Comparison of ENCODE assay signal across 8 cellular contexts in the genomic region with DNA sequence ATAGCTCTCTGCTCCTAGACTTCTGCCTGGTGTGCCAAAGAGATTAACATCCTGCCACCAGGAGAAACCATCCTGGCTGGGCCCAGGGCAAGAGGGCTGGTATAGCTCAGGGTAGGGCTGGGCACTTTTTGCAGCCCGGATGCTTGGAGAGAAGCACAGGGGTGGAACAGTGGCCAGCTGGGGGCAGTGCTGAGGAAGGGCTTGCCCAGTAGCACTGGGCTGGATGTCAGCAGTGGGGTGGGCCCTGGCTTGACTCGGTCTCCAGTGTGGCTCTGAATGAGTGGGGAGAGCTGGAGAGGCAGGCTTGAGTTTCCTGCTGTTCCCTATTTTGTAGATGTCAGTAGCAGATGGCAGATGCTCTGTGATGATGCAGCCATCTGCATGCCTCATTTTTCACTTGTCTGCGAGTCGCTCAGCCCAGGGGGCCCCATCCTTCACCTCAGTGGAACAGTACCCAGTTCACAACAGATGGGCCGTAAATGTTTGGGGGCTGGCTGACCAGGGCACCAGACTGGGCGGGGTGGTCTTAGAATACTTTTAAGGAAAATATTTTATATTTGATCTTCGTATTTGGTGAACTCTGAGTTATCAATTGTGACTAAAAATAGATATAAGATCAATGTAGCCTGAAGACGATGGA. TPM values are rescaled to one million over a fixed set of nuclear protein-coding genes. Genes with fewer than 3 reads are reported as not detected.
DNase-seq lines count a peak whose midpoint lies in the region; ATAC-seq and TF ChIP-seq lines count a peak whose summit lies in the region.

No MANE protein-coding gene starts in this region.

- no peak for ATAC-seq in HG03469 (IDR thresholded peaks at IDR 0.05; ENCODE audit: unreplicated experiment)
- no peak for ATAC-seq in HG03439 (IDR thresholded peaks at IDR 0.05; ENCODE audit: unreplicated experiment)
- no peak for ATAC-seq in GM21526 (IDR thresholded peaks at IDR 0.05; ENCODE audit: low FRiP score, unreplicated experiment)

- TF ChIP-seq CTCF in AG09319 (IDR thresholded peaks at IDR 0.05; ENCODE audit: low read depth, low read length) (peak; percentile 15), foreskin fibroblast (IDR thresholded peaks at IDR 0.05; ENCODE audit: low read depth, low read length) (peak; percentile 45)

- no peak overlapping the region for H3K4me3 ChIP-seq in foreskin fibroblast (ENCODE audit: low read depth in 1 of 2, low read length in 2 of 2)

- DNase-seq in AG09319 (ENCODE audit: extremely low read depth, low read depth): no peak
- peak; percentile 50 for DNase-seq in LHCN-M2 (ENCODE audit: low read depth)
- DNase-seq in activated T-cell treated with anti-CD3 and anti-CD28 coated beads for 24 hours (ENCODE audit: low read depth): peak; percentile 6
- DNase-seq in foreskin fibroblast: peak; percentile 36 to 64
- peak; percentile 56 for DNase-seq in stimulated activated CD4-positive, alpha-beta T cell treated with anti-CD3 and anti-CD28 coated beads, Interleukin-15, amount 100 ng/mL, for 24 hours

RNA-seq across cellular contexts. Expression of a gene that starts 56.4 kb away (rescaled TPM):
- not detected in 2 replicates for total RNA-seq in LHCN-M2 (2014; rRNA removed)
- 0.07 TPM for polyA plus RNA-seq in LHCN-M2 (2012)
